ENCODE assay signal across 30 cellular contexts in genomic region chr4:162115323-162115722, GRCh38. TPM values are rescaled to one million over a fixed set of nuclear protein-coding genes. Genes with fewer than 3 reads are reported as not detected.
DNase-seq lines count a peak whose midpoint lies in the region; ATAC-seq and TF ChIP-seq lines count a peak whose summit lies in the region.
"Had no signal": no experiment of that assay in that cellular context is flagged by ENCODE, and none has a peak within 500 bp of the region (broad histone marks: within the 10 kb centered on the region; RNA-seq: fewer than 3 reads in every experiment).

No MANE protein-coding gene starts in this region.

- H2BK120ac ChIP-seq in mesenchymal stem cell (ENCODE audit: low read depth, low read length): no peak overlapping the region

- no peak overlapping the region for H3K9ac ChIP-seq in mesenchymal stem cell (ENCODE audit: low read length)
- H3K9ac ChIP-seq: KMS-11 had no signal

- H3K4me2 ChIP-seq in mesenchymal stem cell (ENCODE audit: low read length, poor library complexity, severe bottlenecking): no peak overlapping the region
- H3K4me2 ChIP-seq: KMS-11, PC-9 had no signal

- H3K18ac ChIP-seq in mesenchymal stem cell (ENCODE audit: low read depth in 1 of 2, low read length in 2 of 2): no peak overlapping the region

- no peak overlapping the region for H2BK12ac ChIP-seq in mesenchymal stem cell (ENCODE audit: low read length in 2 of 2)

- CTCF ChIA-PET in HEK293T (lab: Yijun Ruan, JAX): no interaction called here

- no peak overlapping the region for H3K14ac ChIP-seq in mesenchymal stem cell (ENCODE audit: low read length in 2 of 2)

- H3K23ac ChIP-seq in mesenchymal stem cell (ENCODE audit: low read length in 2 of 2): no peak overlapping the region

- H4K8ac ChIP-seq in mesenchymal stem cell (ENCODE audit: low read length): no peak overlapping the region

- ATAC-seq in GM18505 (IDR thresholded peaks at IDR 0.05; ENCODE audit: unreplicated experiment): no peak
- ATAC-seq: activated CD4-positive, CD25-positive, alpha-beta regulatory T cell treated with anti-CD3 and anti-CD28 coated beads, Interleukin-2, amount 50 U/mL, for 24 hours; activated CD8-positive, alpha-beta memory T cell treated with anti-CD3 and anti-CD28 coated beads, Interleukin-2, amount 10 ng/mL, durations not matched to agents 7 days and 5 days; activated T-cell treated with anti-CD3 and anti-CD28 coated beads, Interleukin-2, amount 50 U/mL, for 72 hours; CD8-positive, alpha-beta T cell; heart right ventricle; stimulated activated effector memory CD8-positive, alpha-beta T cell treated with anti-CD3 and anti-CD28 coated beads, Interleukin-12 subunit alpha, Interleukin-12 subunit beta, amount 100 ng/mL, for 72 hours; T-helper 17 cell had no signal

- TF ChIP-seq POLR2A in GM18505 (IDR thresholded peaks at IDR 0.05; ENCODE audit: borderline replicate concordance, extremely low read depth, insufficient read depth, insufficient read length): no peak

- H3K4me3 ChIP-seq in WERI-Rb-1 (ENCODE audit: low read depth, low read length): no peak overlapping the region
- no peak overlapping the region for H3K4me3 ChIP-seq in mesenchymal stem cell (ENCODE audit: insufficient read depth in 1 of 2, low read depth in 1 of 2, low read length in 2 of 2)
- H3K4me3 ChIP-seq: esophagus squamous epithelium, heart right ventricle, PC-9, transverse colon had no signal

- WGBS in mesenchymal stem cell: 14% methylated on average over 3 of the region's 3 CpGs

- POLR2A ChIA-PET in HEK293T (lab: Yijun Ruan, JAX): no interaction called here

- H3K9me3 ChIP-seq in WERI-Rb-1 (ENCODE audit: severe bottlenecking) (no peaks in the 10 kb centered on the region), mesenchymal stem cell (ENCODE audit: control insufficient read depth, low read length) (no peaks in the 10 kb centered on the region)
- H3K9me3 ChIP-seq: BE2C, heart right ventricle, transverse colon had no signal

- no peaks in the 10 kb centered on the region for H3K36me3 ChIP-seq in WERI-Rb-1
- no peaks in the 10 kb centered on the region for H3K36me3 ChIP-seq in mesenchymal stem cell (ENCODE audit: control insufficient read depth in 1 of 2, insufficient read depth in 2 of 2, low read depth in 1 of 2, low read length in 2 of 2)
- H3K36me3 ChIP-seq: BE2C, esophagus squamous epithelium, heart right ventricle, transverse colon had no signal

- DNase-seq in DMS 273 (lab: John Stamatoyannopoulos, UW; ENCODE audit: unreplicated experiment): peak; percentile 88
- no peak for DNase-seq in HEK293T (ENCODE audit: extremely low spot score)
- DNase-seq in WERI-Rb-1: peak; percentile 19
- DNase-seq in mesenchymal stem cell: peak; percentile 13
- DNase-seq in GF-D8 (lab: John Stamatoyannopoulos, UW): no peak
- DNase-seq in NCI-H774 (lab: John Stamatoyannopoulos, UW): no peak
- no peak for DNase-seq in SHP77 (lab: John Stamatoyannopoulos, UW)
- DNase-seq: ACHN; activated CD4-positive, alpha-beta T cell treated with anti-CD3 and anti-CD28 coated beads, Interleukin-2, amount 50 U/mL, for 4 hours; activated CD8-positive, alpha-beta memory T cell treated with anti-CD3 and anti-CD28 coated beads, Interleukin-2, amount 10 ng/mL, durations not matched to agents 7 days and 5 days; activated naive CD4-positive, alpha-beta T cell treated with Interleukin-2 at 50 U/mL for 16 hours; activated T-cell treated with anti-CD3 and anti-CD28 coated beads, Interleukin-2, amount 50 U/mL, for 72 hours; BE2C; CD8-positive, alpha-beta T cell; DMS79 treated with DMSO at 0.1 percent for 48 hours; esophagus squamous epithelium; foreskin melanocyte; heart right ventricle; NCI-H1436; NCI-H446 treated with DMSO at 0.1 percent for 48 hours; nucleus accumbens; PC-9; stimulated activated CD4-positive, alpha-beta T cell treated with anti-CD3 and anti-CD28 coated beads, Interleukin-15, amount 100 ng/mL, for 24 hours; T-helper 17 cell; transverse colon had no signal

- no peaks in the 10 kb centered on the region for H3K27me3 ChIP-seq in WERI-Rb-1 (ENCODE audit: insufficient read depth, low read depth, severe bottlenecking)
- H3K27me3 ChIP-seq in mesenchymal stem cell (ENCODE audit: control insufficient read depth in 1 of 2, insufficient read depth in 1 of 2, low read length in 2 of 2): no peaks in the 10 kb centered on the region
- H3K27me3 ChIP-seq: BE2C, esophagus squamous epithelium, heart right ventricle, transverse colon had no signal

- no peak overlapping the region for H4K91ac ChIP-seq in mesenchymal stem cell (ENCODE audit: low read length)

- H3K27ac ChIP-seq in WERI-Rb-1: peak overlapping the region; percentile 66
- H3K27ac ChIP-seq in mesenchymal stem cell (ENCODE audit: low read length, poor library complexity, severe bottlenecking): no peak overlapping the region
- H3K27ac ChIP-seq: esophagus squamous epithelium, heart right ventricle, HL-60, KMS-11, PC-9, transverse colon had no signal

- no peak overlapping the region for H3K4ac ChIP-seq in mesenchymal stem cell (ENCODE audit: low read depth in 1 of 2, low read length in 2 of 2)

- TF ChIP-seq CTCF in WERI-Rb-1 (IDR thresholded peaks at IDR 0.05; ENCODE audit: low read depth, low read length): no peak

- no peak overlapping the region for H2AFZ ChIP-seq in mesenchymal stem cell (ENCODE audit: low read depth, low read length)
- H2AFZ ChIP-seq: PC-9 had no signal

- H3K4me1 ChIP-seq in mesenchymal stem cell (ENCODE audit: control insufficient read depth, insufficient read depth, low read depth, low read length): no peaks in the 10 kb centered on the region
- H3K4me1 ChIP-seq: BE2C, esophagus squamous epithelium, heart right ventricle, transverse colon had no signal

- no peaks in the 10 kb centered on the region for H3K79me1 ChIP-seq in mesenchymal stem cell (replicated peaks; ENCODE audit: low read length, poor library complexity, severe bottlenecking)

- H2BK5ac ChIP-seq in mesenchymal stem cell (ENCODE audit: low read depth, low read length, poor library complexity, severe bottlenecking): no peak overlapping the region

- H2BK15ac ChIP-seq in mesenchymal stem cell (ENCODE audit: low read depth, poor library complexity, severe bottlenecking): no peak overlapping the region

- H2AK5ac ChIP-seq in mesenchymal stem cell (ENCODE audit: low read length, severe bottlenecking): no peak overlapping the region

TF ChIP-seq in HEK293T, 16 proteins besides CTCF, POLR2A, EP300 and RAD21:
- TF ChIP-seq ARNT (IDR thresholded peaks at IDR 0.05) (no peak), PKNOX1 (IDR thresholded peaks at IDR 0.05) (0 out of 2 replicates have a peak, but pooled peaks have one; percentile 10)
TF ChIP-seq in HEK293T: peak in this region for 1.

RNA-seq across cellular contexts. Expression of gene FSTL5, which starts 48.5 kb away (rescaled TPM):
- polyA plus RNA-seq in mesenchymal stem cell (2013, experiment 1 of 2): 0.08 TPM
- polyA plus RNA-seq in mesenchymal stem cell (2013, experiment 2 of 2): 0.08 TPM

Comparison
In these comparisons a context has a peak if more than half of its experiments do, and no peak if none do; other contexts are left out.
1. DNase-seq: peak in DMS 273 (single experiment), WERI-Rb-1 (single experiment) and mesenchymal stem cell (single experiment); none in HEK293T (single experiment), GF-D8 (single experiment), NCI-H774 (single experiment) and SHP77 (0 of 2).